9 cellular contexts compared by ENCODE assay signal in genomic region chr1:91502882-91503184, GRCh38. TPM values are rescaled to one million over a fixed set of nuclear protein-coding genes. Genes with fewer than 3 reads are reported as not detected.
DNase-seq lines count a peak whose midpoint lies in the region; ATAC-seq and TF ChIP-seq lines count a peak whose summit lies in the region.
"Had no signal": no experiment of that assay in that cellular context is flagged by ENCODE, and none has a peak within 500 bp of the region (broad histone marks: within the 10 kb centered on the region; RNA-seq: fewer than 3 reads in every experiment).

No MANE protein-coding gene starts in this region.

- H3K36me3 ChIP-seq in Caco-2 (ENCODE audit: control insufficient read depth, insufficient read depth, low read length) (no peaks in the 10 kb centered on the region), HAP-1 (replicated peaks) (peaks cover 6% of the 10 kb centered on the region), iPS-15b (ENCODE audit: control insufficient read depth, insufficient read depth, low read length) (no peaks in the 10 kb centered on the region)
- H3K36me3 ChIP-seq: neutrophil had no signal

- H3K4me1 ChIP-seq in Caco-2 = peaks cover 11% of the 10 kb centered on the region
- peaks cover 34% of the 10 kb centered on the region for H3K4me1 ChIP-seq in HAP-1
- peaks cover 13% of the 10 kb centered on the region for H3K4me1 ChIP-seq in iPS-15b (ENCODE audit: control insufficient read depth, insufficient read depth, low read length)

- no peaks in the 10 kb centered on the region for H3K36me3 Mint-ChIP-seq in Caco-2 (ENCODE audit: insufficient read depth, unreplicated experiment)

- in situ Hi-C loops in HAP-1 (cut with MboI; ENCODE audit: low sequenced_read_pairs) = loop anchor here (25.0 kb wide), 1 partner anchor 784 kb away; the partner anchor contains the start of genes GLMN and RPAP2

- H3K9me3 Mint-ChIP-seq in Caco-2 (ENCODE audit: unreplicated experiment) = no peaks in the 10 kb centered on the region

- H3K4me3 ChIP-seq in Caco-2 (ENCODE audit: low read depth, low read length) (no peak overlapping the region), HAP-1 (peak overlapping the region; percentile 60), iPS-15b (ENCODE audit: low read depth, low read length) (peak overlapping the region; percentile 96)

- BruUV-seq in Caco-2 (replicated peaks; lab: Mats Ljungman, UMichigan) = no TSS peak

- no peaks in the 10 kb centered on the region for H3K27me3 Mint-ChIP-seq in Caco-2 (ENCODE audit: insufficient read depth, unreplicated experiment)

- peak overlapping the region; percentile 30 for H3K27ac Mint-ChIP-seq in Caco-2 (ENCODE audit: unreplicated experiment)

- H3K9ac ChIP-seq in iPS-15b (ENCODE audit: low read depth, low read length) = no peak overlapping the region

- H3K9me3 ChIP-seq in Caco-2 (no peaks in the 10 kb centered on the region), HAP-1 (no peaks in the 10 kb centered on the region; the same call in 1 of the 2 replicates), iPS-15b (ENCODE audit: control insufficient read depth, insufficient read depth, low read length) (no peaks in the 10 kb centered on the region)
- H3K9me3 ChIP-seq: neutrophil had no signal

- TF ChIP-seq CTCF in Caco-2 (IDR thresholded peaks at IDR 0.05; ENCODE audit: insufficient read depth in 1 of 2, low read depth in 1 of 2, low read length in 1 of 2, severe bottlenecking in 1 of 2, unreplicated experiment in 1 of 2) = no peak

- no peak for ATAC-seq in GM18520 (IDR thresholded peaks at IDR 0.05; ENCODE audit: unreplicated experiment)
- no peak for ATAC-seq in HG03571 (IDR thresholded peaks at IDR 0.05; ENCODE audit: unreplicated experiment)

- intact Hi-C loops in Caco-2 (cut with micrococcal nuclease; ENCODE audit: unreplicated experiment) = loop anchor here (5.0 kb wide), 2 partner anchors 101 to 336 kb away; partner anchors contain the start of gene HFM1

- DNase-seq in Caco-2 (no peak), HAP-1 (ENCODE audit: low spot score in 2 of 2) (peak; percentile 28 to 47), RPMI7951 (ENCODE audit: low read depth) (peak; percentile 56), epidermal melanocyte (ENCODE audit: insufficient read length, low spot score) (no peak), SW 1271 (lab: John Stamatoyannopoulos, UW) (no peak)

- CTCF ChIA-PET in Caco-2 (lab: Charles Lee) = no interaction called here

- POLR2A ChIA-PET in Caco-2 (lab: Charles Lee) = no interaction called here

- peaks cover 18% of the 10 kb centered on the region for H3K4me1 Mint-ChIP-seq in Caco-2 (ENCODE audit: low read depth, unreplicated experiment)

- H3K27me3 ChIP-seq in Caco-2 (replicated peaks; ENCODE audit: control insufficient read depth, insufficient read depth, low read length) (no peaks in the 10 kb centered on the region), HAP-1 (ENCODE audit: low read depth) (no peaks in the 10 kb centered on the region), iPS-15b (ENCODE audit: control insufficient read depth, insufficient read depth, low read length) (no peaks in the 10 kb centered on the region)
- H3K27me3 ChIP-seq: neutrophil had no signal

- H3K4me3 Mint-ChIP-seq in Caco-2 (ENCODE audit: unreplicated experiment) = no peak overlapping the region

RNA-seq across cellular contexts. Expression of gene CDC7, which starts 2.2 kb away (rescaled TPM):
- 17.6 and 19.4 TPM in 2 replicates for total RNA-seq in Caco-2 (2022)
- total RNA-seq in RPMI7951 (2014; rRNA removed; shearing (Covaris generic)) = 14.3 and 17.8 TPM in 2 replicates

Comparison
In these comparisons a context has a peak if more than half of its experiments do, and no peak if none do; other contexts are left out.
1. DNase-seq: peak in HAP-1 (2 of 2) and RPMI7951 (single experiment); none in Caco-2 (0 of 2), epidermal melanocyte (single experiment) and SW 1271 (0 of 2).